22 cellular contexts compared by ENCODE assay signal in the genomic region with DNA sequence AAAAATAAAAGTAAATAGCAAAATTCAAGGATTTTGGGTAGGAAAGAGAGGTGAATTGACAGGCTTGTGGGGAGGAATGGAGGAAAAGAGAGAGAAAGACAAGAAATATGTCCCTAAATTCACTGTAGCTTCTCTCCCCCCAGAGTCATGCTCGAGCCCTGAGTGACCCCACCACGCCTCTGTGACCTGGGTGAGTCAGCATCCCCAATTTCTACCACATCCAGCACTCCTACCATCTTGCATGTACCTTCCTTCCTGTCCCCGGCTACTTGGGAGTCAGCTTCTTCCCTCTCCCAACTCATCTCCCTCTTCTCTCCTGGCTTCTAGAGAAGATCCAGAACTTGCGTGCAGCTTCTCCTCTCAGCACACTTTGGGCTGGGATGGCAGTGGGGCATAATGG. TPM values are rescaled to one million over a fixed set of nuclear protein-coding genes. Genes with fewer than 3 reads are reported as not detected.
DNase-seq lines count a peak whose midpoint lies in the region; ATAC-seq and TF ChIP-seq lines count a peak whose summit lies in the region.
"Had no signal": no experiment of that assay in that cellular context is flagged by ENCODE, and none has a peak within 500 bp of the region (broad histone marks: within the 10 kb centered on the region; RNA-seq: fewer than 3 reads in every experiment).

No MANE protein-coding gene starts in this region.

- peaks cover 24% of the 10 kb centered on the region for H3K4me1 Mint-ChIP-seq in MCF 10A (ENCODE audit: insufficient read depth, unreplicated experiment)
- H3K4me1 Mint-ChIP-seq in activated T-helper 1 cell treated with anti-CD3 and anti-CD28 coated beads, Interleukin-12 subunit alpha, Interleukin-12 subunit beta, Interleukin-2, Interleukin-4 antibody, amounts not matched to agents 30 ng/mL and 10 ng/mL and 1 ng/mL, durations not matched to agents 14 hours and 24 hours and 36 hours (ENCODE audit: low read depth): peaks cover 31% of the 10 kb centered on the region
- H3K4me1 Mint-ChIP-seq in memory B cell: peaks cover 17% of the 10 kb centered on the region
- peaks cover 17 to 26% of the 10 kb centered on the region in 2 donors for H3K4me1 Mint-ChIP-seq in stimulated activated naive B cell treated with anti-CD40 and anti-IgM and Interleukin-4, amounts not matched to agents 10 μg/mL and 1 μg/mL and 100 μg/mL, for 72 hours

- H3K9me3 Mint-ChIP-seq in MCF 10A (ENCODE audit: unreplicated experiment): no peaks in the 10 kb centered on the region
- no peaks in the 10 kb centered on the region for H3K9me3 Mint-ChIP-seq in activated T-helper 1 cell treated with anti-CD3 and anti-CD28 coated beads, Interleukin-12 subunit alpha, Interleukin-12 subunit beta, Interleukin-2, Interleukin-4 antibody, amounts not matched to agents 30 ng/mL and 10 ng/mL and 1 ng/mL, durations not matched to agents 14 hours and 24 hours and 36 hours
- no peaks in the 10 kb centered on the region for H3K9me3 Mint-ChIP-seq in memory B cell
- H3K9me3 Mint-ChIP-seq in stimulated activated naive B cell treated with anti-CD40 and anti-IgM and Interleukin-4, amounts not matched to agents 10 μg/mL and 1 μg/mL and 100 μg/mL, for 72 hours: no peaks in the 10 kb centered on the region

- H3K4me3 ChIP-seq in breast epithelium: no peak overlapping the region
- H3K4me3 ChIP-seq: lower lobe of right lung had no signal

- H3K27ac Mint-ChIP-seq in MCF 10A (ENCODE audit: low read depth, unreplicated experiment) (peak overlapping the region; percentile 32), memory B cell (peak overlapping the region; percentile 86)
- H3K27ac Mint-ChIP-seq in activated T-helper 1 cell treated with anti-CD3 and anti-CD28 coated beads, Interleukin-12 subunit alpha, Interleukin-12 subunit beta, Interleukin-2, Interleukin-4 antibody, amounts not matched to agents 30 ng/mL and 10 ng/mL and 1 ng/mL, durations not matched to agents 14 hours and 24 hours and 36 hours: peak overlapping the region; percentile 70
- H3K27ac Mint-ChIP-seq in stimulated activated naive B cell treated with anti-CD40 and anti-IgM and Interleukin-4, amounts not matched to agents 10 μg/mL and 1 μg/mL and 100 μg/mL, for 72 hours: peak overlapping the region; percentile 38

- POLR2A ChIA-PET in MCF 10A (lab: Yijun Ruan, JAX): interaction anchor here (0.7 to 2.8 kb wide), 3 partner anchors 11 to 16 kb away, joined by 3 to 11 read pairs (median 4); no protein-coding TSS in a partner anchor

- CTCF ChIA-PET in MCF 10A (lab: Yijun Ruan, JAX): interaction anchor here (0.5 to 7.6 kb wide), 12 partner anchors 8 to 88 kb away, joined by 3 to 94 read pairs (median 8); a partner anchor contains a TSS

- no peaks in the 10 kb centered on the region for H3K27me3 Mint-ChIP-seq in MCF 10A (ENCODE audit: insufficient read depth, unreplicated experiment)
- H3K27me3 Mint-ChIP-seq in activated T-helper 1 cell treated with anti-CD3 and anti-CD28 coated beads, Interleukin-12 subunit alpha, Interleukin-12 subunit beta, Interleukin-2, Interleukin-4 antibody, amounts not matched to agents 30 ng/mL and 10 ng/mL and 1 ng/mL, durations not matched to agents 14 hours and 24 hours and 36 hours (ENCODE audit: insufficient read depth): peaks cover 2% of the 10 kb centered on the region
- peaks cover 3% of the 10 kb centered on the region for H3K27me3 Mint-ChIP-seq in memory B cell
- no peaks in the 10 kb centered on the region for H3K27me3 Mint-ChIP-seq in stimulated activated naive B cell treated with anti-CD40 and anti-IgM and Interleukin-4, amounts not matched to agents 10 μg/mL and 1 μg/mL and 100 μg/mL, for 72 hours
- H3K27me3 Mint-ChIP-seq: activated naive CD8-positive, alpha-beta T cell had no signal

- H3K4me1 ChIP-seq in breast epithelium: no peaks in the 10 kb centered on the region

- no peak for TF ChIP-seq CTCF in MCF 10A (IDR thresholded peaks at IDR 0.05; ENCODE audit: unreplicated experiment)
- TF ChIP-seq CTCF in breast epithelium (IDR thresholded peaks at IDR 0.05): no peak

- no peak for DNase-seq in MCF 10A (ENCODE audit: unreplicated experiment)
- no peak for DNase-seq in breast epithelium (ENCODE audit: low spot score in 2 of 2)
- no peak for DNase-seq in activated T-helper 1 cell treated with anti-CD3 and anti-CD28 coated beads, Interleukin-12 subunit alpha, Interleukin-12 subunit beta, Interleukin-2, Interleukin-4 antibody, amounts not matched to agents 30 ng/mL and 10 ng/mL and 1 ng/mL, durations not matched to agents 14 hours and 24 hours and 36 hours (ENCODE audit: low spot score)
- DNase-seq in memory B cell (ENCODE audit: low spot score in 2 of 2): no peak
- no peak for DNase-seq in stimulated activated naive B cell treated with anti-CD40 and anti-IgM and Interleukin-4, amounts not matched to agents 10 μg/mL and 1 μg/mL and 100 μg/mL, for 72 hours
- DNase-seq in AG08395 (ENCODE audit: low spot score): no peak
- no peak for DNase-seq in DMS53 treated with DMSO at 0.1 percent for 48 hours (lab: John Stamatoyannopoulos, UW; ENCODE audit: unreplicated experiment)
- DNase-seq: activated CD8-positive, alpha-beta memory T cell treated with anti-CD3 and anti-CD28 coated beads, Interleukin-2, amount 50 U/mL, for 48 hours; foreskin melanocyte; Karpas-422; lower lobe of right lung; NCI-H1436; NCI-H446; right cardiac atrium; stimulated activated CD4-positive, alpha-beta T cell treated with anti-CD3 and anti-CD28 coated beads, Interleukin-2, amount 100 ng/mL, for 24 hours had no signal

- peaks cover 5% of the 10 kb centered on the region for H3K36me3 ChIP-seq in breast epithelium

- peaks cover 19% of the 10 kb centered on the region for H3K36me3 Mint-ChIP-seq in MCF 10A (ENCODE audit: insufficient read depth, unreplicated experiment)
- peaks cover 2% of the 10 kb centered on the region for H3K36me3 Mint-ChIP-seq in activated T-helper 1 cell treated with anti-CD3 and anti-CD28 coated beads, Interleukin-12 subunit alpha, Interleukin-12 subunit beta, Interleukin-2, Interleukin-4 antibody, amounts not matched to agents 30 ng/mL and 10 ng/mL and 1 ng/mL, durations not matched to agents 14 hours and 24 hours and 36 hours (ENCODE audit: low read depth)
- H3K36me3 Mint-ChIP-seq in memory B cell: no peaks in the 10 kb centered on the region
- H3K36me3 Mint-ChIP-seq in stimulated activated naive B cell treated with anti-CD40 and anti-IgM and Interleukin-4, amounts not matched to agents 10 μg/mL and 1 μg/mL and 100 μg/mL, for 72 hours: peaks cover 6 to 7% of the 10 kb centered on the region in 2 donors

- no peak overlapping the region for H3K4me3 Mint-ChIP-seq in MCF 10A (ENCODE audit: unreplicated experiment)
- H3K4me3 Mint-ChIP-seq in activated T-helper 1 cell treated with anti-CD3 and anti-CD28 coated beads, Interleukin-12 subunit alpha, Interleukin-12 subunit beta, Interleukin-2, Interleukin-4 antibody, amounts not matched to agents 30 ng/mL and 10 ng/mL and 1 ng/mL, durations not matched to agents 14 hours and 24 hours and 36 hours: peak overlapping the region; percentile 20
- H3K4me3 Mint-ChIP-seq in memory B cell: no peak overlapping the region
- H3K4me3 Mint-ChIP-seq in stimulated activated naive B cell treated with anti-CD40 and anti-IgM and Interleukin-4, amounts not matched to agents 10 μg/mL and 1 μg/mL and 100 μg/mL, for 72 hours: no peak overlapping the region
- H3K4me3 Mint-ChIP-seq: activated naive CD8-positive, alpha-beta T cell had no signal

- intact Hi-C loops in MCF 10A (cut with micrococcal nuclease): no loop called here
- intact Hi-C loops in breast epithelium (cut with DNase I; ENCODE audit: low total_unique reads): no loop called here
- intact Hi-C loops in activated T-helper 1 cell treated with anti-CD3 and anti-CD28 coated beads, Interleukin-12 subunit alpha, Interleukin-12 subunit beta, Interleukin-2, Interleukin-4 antibody, amounts not matched to agents 30 ng/mL and 10 ng/mL and 1 ng/mL, durations not matched to agents 14 hours and 24 hours and 36 hours (cut with micrococcal nuclease): no loop called here

- no TSS peak for BruUV-seq in MCF 10A (replicated peaks; lab: Mats Ljungman, UMichigan)

- H3K27me3 ChIP-seq in breast epithelium: no peaks in the 10 kb centered on the region

- no peak for TF ChIP-seq POLR2A in breast epithelium (IDR thresholded peaks at IDR 0.05)

- H3K27ac ChIP-seq in breast epithelium: no peak overlapping the region
- H3K27ac ChIP-seq: lower lobe of right lung had no signal

- ATAC-seq in memory B cell (ENCODE audit: low read depth) (no peak), HG03025 (IDR thresholded peaks at IDR 0.05; ENCODE audit: low FRiP score, unreplicated experiment) (no peak)
- no peak for ATAC-seq in stimulated activated naive B cell treated with anti-CD40 and anti-IgM and Interleukin-4, amounts not matched to agents 10 μg/mL and 1 μg/mL and 100 μg/mL, for 72 hours (replicated peaks)
- ATAC-seq: activated CD4-positive, CD25-positive, alpha-beta regulatory T cell treated with anti-CD3 and anti-CD28 coated beads, Interleukin-2, amount 50 U/mL, for 24 hours; lower lobe of right lung; right cardiac atrium had no signal

- H3K9me3 ChIP-seq in breast epithelium: no peaks in the 10 kb centered on the region
- H3K9me3 ChIP-seq: lower lobe of right lung had no signal

RNA-seq across cellular contexts. Expression of a gene that starts 9.8 kb away (rescaled TPM):
- total RNA-seq in MCF 10A (2022) (18.4 and 33.8 TPM in 2 replicates), breast epithelium (10 to 100 TPM; 32.4 to 62.2 (median 32.8) TPM)
- 8.2 and 8.3 TPM in 2 replicates for total RNA-seq in activated T-helper 1 cell treated with anti-CD3 and anti-CD28 coated beads, Interleukin-12 subunit alpha, Interleukin-12 subunit beta, Interleukin-2, Interleukin-4 antibody, amounts not matched to agents 30 ng/mL and 10 ng/mL and 1 ng/mL, durations not matched to agents 14 hours and 24 hours and 36 hours

RNA-seq across cellular contexts. Expression of a gene that starts 12.2 kb away (rescaled TPM):
- total RNA-seq in MCF 10A (2022) (0.59 and 1.6 TPM in 2 replicates), breast epithelium (1 to 10 TPM in 1 of 3 donors, under 1 TPM in 2; 0.44 to 1.3 (median 0.98) TPM)
- total RNA-seq in activated T-helper 1 cell treated with anti-CD3 and anti-CD28 coated beads, Interleukin-12 subunit alpha, Interleukin-12 subunit beta, Interleukin-2, Interleukin-4 antibody, amounts not matched to agents 30 ng/mL and 10 ng/mL and 1 ng/mL, durations not matched to agents 14 hours and 24 hours and 36 hours: not detected in 2 replicates
- total RNA-seq: endothelial cell of umbilical vein; T-helper 2 cell treated with Interferon-gamma antibody and Interleukin-4, amounts not matched to agents 100 ng/mL and 5 ng/mL, for 36 hours had no signal

RNA-seq across cellular contexts. Expression of a gene that starts 18.6 kb away (rescaled TPM):
- total RNA-seq in MCF 10A (2022) (3.6 and 6.7 TPM in 2 replicates), breast epithelium (10 to 100 TPM; 33.7 to 51.4 (median 40.6) TPM)
- not detected in 2 replicates for total RNA-seq in activated T-helper 1 cell treated with anti-CD3 and anti-CD28 coated beads, Interleukin-12 subunit alpha, Interleukin-12 subunit beta, Interleukin-2, Interleukin-4 antibody, amounts not matched to agents 30 ng/mL and 10 ng/mL and 1 ng/mL, durations not matched to agents 14 hours and 24 hours and 36 hours
- total RNA-seq: T-helper 2 cell treated with Interferon-gamma antibody and Interleukin-4, amounts not matched to agents 100 ng/mL and 5 ng/mL, for 36 hours had no signal

RNA-seq across cellular contexts. Expression of a gene that starts 31.1 kb away (rescaled TPM):
- total RNA-seq in MCF 10A (2022): not detected in 2 replicates
- not detected for total RNA-seq in breast epithelium
- total RNA-seq in activated T-helper 1 cell treated with anti-CD3 and anti-CD28 coated beads, Interleukin-12 subunit alpha, Interleukin-12 subunit beta, Interleukin-2, Interleukin-4 antibody, amounts not matched to agents 30 ng/mL and 10 ng/mL and 1 ng/mL, durations not matched to agents 14 hours and 24 hours and 36 hours: not detected in 2 replicates
- total RNA-seq: cardiac septum; endothelial cell of umbilical vein; H4; lower lobe of right lung; right cardiac atrium; T-helper 2 cell treated with Interferon-gamma antibody and Interleukin-4, amounts not matched to agents 100 ng/mL and 5 ng/mL, for 36 hours had no signal

RNA-seq across cellular contexts. Expression of a gene that starts 46.5 kb away (rescaled TPM):
- total RNA-seq in MCF 10A (2022) (10.9 and 11.8 TPM in 2 replicates), breast epithelium (1 to 10 TPM in 2 of 3 donors, not detected in 1; 1.6 to 3.1 TPM)
- total RNA-seq in activated T-helper 1 cell treated with anti-CD3 and anti-CD28 coated beads, Interleukin-12 subunit alpha, Interleukin-12 subunit beta, Interleukin-2, Interleukin-4 antibody, amounts not matched to agents 30 ng/mL and 10 ng/mL and 1 ng/mL, durations not matched to agents 14 hours and 24 hours and 36 hours: not detected in 2 replicates
- total RNA-seq: cardiac septum; endothelial cell of umbilical vein; H4; lower lobe of right lung; right cardiac atrium; T-helper 2 cell treated with Interferon-gamma antibody and Interleukin-4, amounts not matched to agents 100 ng/mL and 5 ng/mL, for 36 hours had no signal

Comparison
In these comparisons a context has a peak if more than half of its experiments do, and no peak if none do; other contexts are left out.
1. H3K27ac Mint-ChIP-seq: peak in every context shown above with its lines; median percentile 86 in memory B cell; 70 in activated T-helper 1 cell treated with anti-CD3 and anti-CD28 coated beads, Interleukin-12 subunit alpha, Interleukin-12 subunit beta, Interleukin-2, Interleukin-4 antibody, amounts not matched to agents 30 ng/mL and 10 ng/mL and 1 ng/mL, durations not matched to agents 14 hours and 24 hours and 36 hours; 38 in stimulated activated naive B cell treated with anti-CD40 and anti-IgM and Interleukin-4, amounts not matched to agents 10 μg/mL and 1 μg/mL and 100 μg/mL, for 72 hours; 32 in MCF 10A.